In the genomic region with DNA sequence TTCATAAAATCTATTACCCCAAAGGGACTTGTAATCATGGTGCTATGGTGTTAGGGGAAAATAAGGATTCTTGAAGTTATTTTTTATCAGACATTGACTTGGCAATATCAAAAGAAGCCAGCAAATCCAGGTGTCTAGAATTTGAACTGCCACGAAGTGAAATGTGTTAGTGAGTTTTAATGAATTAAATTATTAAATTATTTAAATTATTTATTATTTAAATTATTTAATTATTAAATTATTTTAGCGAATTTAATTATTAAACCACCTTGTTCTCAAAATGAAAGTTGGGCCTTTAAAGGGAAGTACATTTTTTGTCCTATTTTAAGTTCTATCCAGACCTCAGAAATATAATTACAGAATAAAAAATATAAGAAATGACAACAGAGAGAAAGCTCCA, we compare ENCODE assay signal across 22 cellular contexts.
"Had no signal": no experiment of that assay in that cellular context is flagged by ENCODE, and none has a peak within 500 bp of the region (broad histone marks: within the 10 kb centered on the region; RNA-seq: fewer than 3 reads in every experiment).

No MANE protein-coding gene starts in this region.

- DNase-seq: colonic mucosa; cortex of kidney; dermis blood vessel endothelial cell; dorsolateral prefrontal cortex; effector CD4-positive, alpha-beta T cell; effector CD8-positive, alpha-beta T cell; effector memory CD4-positive, alpha-beta T cell; effector memory CD8-positive, alpha-beta T cell; endodermal cell; erythroblast; esophagus squamous epithelium; foreskin fibroblast; foreskin keratinocyte; foreskin melanocyte; gastrocnemius medialis; glutamatergic neuron; head of caudate nucleus; heart left ventricle; heart right ventricle had no signal

- H3K27ac Mint-ChIP-seq: dendritic cell treated with granulocyte-macrophage colony-stimulating factor and Interleukin-4, amounts not matched to agents 40 ng/mL and 50 ng/mL, for 4 days; effector memory CD8-positive, alpha-beta T cell; endodermal cell had no signal

- H3K27me3 Mint-ChIP-seq: dendritic cell treated with granulocyte-macrophage colony-stimulating factor and Interleukin-4, amounts not matched to agents 40 ng/mL and 50 ng/mL, for 4 days; effector memory CD8-positive, alpha-beta T cell had no signal

- ATAC-seq: effector memory CD8-positive, alpha-beta T cell; esophagus mucosa; foreskin keratinocyte; gastrocnemius medialis; gastroesophageal sphincter; heart left ventricle; heart right ventricle had no signal

- H3K4me3 Mint-ChIP-seq: dendritic cell treated with granulocyte-macrophage colony-stimulating factor and Interleukin-4, amounts not matched to agents 40 ng/mL and 50 ng/mL, for 4 days; effector memory CD8-positive, alpha-beta T cell; endodermal cell had no signal
